In the genomic region with DNA sequence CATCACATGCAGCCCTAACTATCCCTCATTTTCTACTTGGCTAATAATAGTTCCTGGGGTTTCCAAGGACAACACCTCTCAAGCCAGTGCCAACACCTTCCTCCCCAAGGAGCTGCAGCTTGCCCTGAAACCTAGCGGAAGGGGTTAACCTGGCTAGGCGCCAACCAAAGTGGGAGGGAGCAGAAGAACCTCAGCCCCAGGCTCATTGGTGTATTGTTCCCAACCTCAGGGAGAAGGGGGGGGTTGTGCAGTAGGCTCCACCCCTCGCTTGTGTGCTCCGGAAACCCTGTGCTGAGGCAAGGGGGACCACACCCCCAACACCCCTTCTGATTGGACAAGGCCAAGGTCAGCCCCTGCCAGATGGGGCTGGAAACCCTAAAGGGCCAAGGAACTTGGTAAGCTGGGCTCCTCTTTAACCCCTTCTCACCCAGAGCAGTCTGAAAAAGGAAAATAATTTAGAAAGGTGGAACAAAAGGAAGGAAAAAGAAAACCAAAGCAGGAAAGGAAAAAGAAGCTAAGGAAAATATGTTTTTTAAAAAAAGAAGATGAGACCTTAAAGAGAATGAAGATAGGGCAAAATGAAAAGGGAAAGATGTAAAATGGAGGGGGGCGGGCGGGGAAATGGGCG, we compare ENCODE assay signal across 8 cellular contexts. TPM values are rescaled to one million over a fixed set of nuclear protein-coding genes. Genes with fewer than 3 reads are reported as not detected.
DNase-seq lines count a peak whose midpoint lies in the region; ATAC-seq, FAIRE-seq and TF ChIP-seq lines count a peak whose summit lies in the region.

No MANE protein-coding gene starts in this region.

- intact Hi-C loops in HepG2 (cut with micrococcal nuclease; ENCODE audit: unreplicated experiment), result loop anchor here (1.0 kb wide), 1 partner anchor 8 kb away; a partner anchor contains a TSS

- BruUV-seq in HepG2 (replicated peaks; lab: Mats Ljungman, UMichigan), result no TSS peak

- CTCF ChIA-PET in activated CD4-positive, alpha-beta T cell treated with anti-CD3 and anti-CD28 coated beads, Interleukin-2, amount 10 ng/mL, durations not matched to agents 7 days and 5 days (lab: Charles Lee), result interaction anchor here (0.8 to 3.7 kb wide), 11 partner anchors 9 to 175 kb away, joined by 3 to 25 read pairs (median 3); a partner anchor contains a TSS
- CTCF ChIA-PET in HepG2 (lab: Yijun Ruan, JAX; ENCODE audit: low intra/inter-chr PET ratio, low total read pairs), result no interaction called here

- peaks cover 83% of the 10 kb centered on the region for H3K36me3 Mint-ChIP-seq in activated CD4-positive, alpha-beta T cell treated with anti-CD3 and anti-CD28 coated beads, Interleukin-2, amount 10 ng/mL, durations not matched to agents 7 days and 5 days (ENCODE audit: low read depth)

- H3K9me3 ChIP-seq in HepG2 (ENCODE audit: low read length), result no peaks in the 10 kb centered on the region

- no peaks in the 10 kb centered on the region for H3K27me3 Mint-ChIP-seq in activated CD4-positive, alpha-beta T cell treated with anti-CD3 and anti-CD28 coated beads, Interleukin-2, amount 10 ng/mL, durations not matched to agents 7 days and 5 days

- POLR2A ChIA-PET in activated CD4-positive, alpha-beta T cell treated with anti-CD3 and anti-CD28 coated beads, Interleukin-2, amount 10 ng/mL, durations not matched to agents 7 days and 5 days (lab: Charles Lee), result interaction anchor here (0.5 to 1.3 kb wide), 4 partner anchors 8 to 255 kb away, joined by 3 to 7 read pairs (median 4); a partner anchor contains a TSS
- POLR2A ChIA-PET in HepG2 (lab: Yijun Ruan, JAX), result interaction anchor here (0.9 to 3.8 kb wide), 9 partner anchors 8 to 242 kb away, joined by 3 to 24 read pairs (median 7); a partner anchor contains a TSS

- peaks cover 60% of the 10 kb centered on the region for H3K4me1 Mint-ChIP-seq in activated CD4-positive, alpha-beta T cell treated with anti-CD3 and anti-CD28 coated beads, Interleukin-2, amount 10 ng/mL, durations not matched to agents 7 days and 5 days

- peak overlapping the region in 2 of 3 experiments; percentile 94; a peak in 4 of 6 replicates for H3K4me3 ChIP-seq in HepG2 (replicated peaks in 1 of 3; ENCODE audit: insufficient read depth in 1 of 3, low read depth in 2 of 3, low read length in 3 of 3)

- ATAC-seq in GM19025 (IDR thresholded peaks at IDR 0.05; ENCODE audit: low read depth, unreplicated experiment) (peak; percentile 40), HG03378 (IDR thresholded peaks at IDR 0.05; ENCODE audit: unreplicated experiment) (peak; percentile 53), HepG2 (peak; percentile 74)

- H2AFZ ChIP-seq in HepG2 (ENCODE audit: low read length), result no peak overlapping the region

- H3K4me3 Mint-ChIP-seq in activated CD4-positive, alpha-beta T cell treated with anti-CD3 and anti-CD28 coated beads, Interleukin-2, amount 10 ng/mL, durations not matched to agents 7 days and 5 days, result peak overlapping the region; percentile 85

- in situ Hi-C loops in HepG2 (cut with HindIII; ENCODE audit: extremely low pct_ligation_motif_present, low pct_unique_long_range_greater_than_20kb), result no loop called here

- H3K27ac Mint-ChIP-seq in activated CD4-positive, alpha-beta T cell treated with anti-CD3 and anti-CD28 coated beads, Interleukin-2, amount 10 ng/mL, durations not matched to agents 7 days and 5 days, result peak overlapping the region; percentile 95

- peak overlapping the region; percentile 97 for H3K4me2 ChIP-seq in HepG2 (ENCODE audit: low read depth, low read length)

- no peaks in the 10 kb centered on the region for H4K20me1 ChIP-seq in HepG2 (ENCODE audit: insufficient read depth, low read length)

- peak overlapping the region; percentile 88 for H3K27ac ChIP-seq in HepG2 (ENCODE audit: extremely low read length, insufficient read depth, low read length)

- no peaks in the 10 kb centered on the region; a peak in 1 of 5 replicates for H3K27me3 ChIP-seq in HepG2 (ENCODE audit: control insufficient read depth in 1 of 2, insufficient read depth in 2 of 2, low read length in 2 of 2)

- H3K9me3 Mint-ChIP-seq in activated CD4-positive, alpha-beta T cell treated with anti-CD3 and anti-CD28 coated beads, Interleukin-2, amount 10 ng/mL, durations not matched to agents 7 days and 5 days, result no peaks in the 10 kb centered on the region

- TF ChIP-seq EP300 in HepG2 (IDR thresholded peaks at IDR 0.05; ENCODE audit: low read depth in 2 of 2, low read length in 2 of 2), result peak; percentile 28 to 50; a peak in 1 of 4 replicates
- no peak for TF ChIP-seq EP300 in HepG2 (CRISPR knock-in tag; IDR thresholded peaks at IDR 0.05; ENCODE audit: borderline replicate concordance)

- peaks cover 33% of the 10 kb centered on the region for H3K79me2 ChIP-seq in HepG2 (ENCODE audit: insufficient read depth, low read length)

- peak in 1 of 2 experiments; percentile 46; a peak in 1 of 4 replicates for TF ChIP-seq POLR2A in HepG2 (IDR thresholded peaks at IDR 0.05; ENCODE audit: insufficient read depth in 1 of 2, low read depth in 2 of 2, low read length in 2 of 2)

- TF ChIP-seq RAD21 in HepG2 (CRISPR knock-in tag; IDR thresholded peaks at IDR 0.05), result no peak

- peak; percentile 98 for FAIRE-seq in HepG2 (lab: Jason Lieb, UNC)

- peaks cover 24 to 40% of the 10 kb centered on the region in 2 experiments for H3K36me3 ChIP-seq in HepG2 (replicated peaks in 1 of 2; ENCODE audit: control insufficient read depth in 1 of 2, insufficient read depth in 2 of 2, low read length in 2 of 2)

- peaks cover 27% of the 10 kb centered on the region for H3K4me1 ChIP-seq in HepG2 (ENCODE audit: insufficient read depth, low read length)

- H3K9ac ChIP-seq in HepG2 (ENCODE audit: insufficient read depth, low read depth, low read length), result peak overlapping the region; percentile 99; the same call in 1 of the 2 replicates

- peak; percentile 99 for DNase-seq in AG08395 (ENCODE audit: low spot score)
- peak; percentile 98 for DNase-seq in NCI-H526 treated with DMSO at 0.1 percent for 48 hours (lab: John Stamatoyannopoulos, UW)
- peak; percentile 99 for DNase-seq in activated CD4-positive, alpha-beta T cell treated with anti-CD3 and anti-CD28 coated beads, Interleukin-2, amount 10 ng/mL, durations not matched to agents 7 days and 5 days
- DNase-seq in dedifferentiated amniotic fluid mesenchymal stem cell (ENCODE audit: extremely low spot score), result peak; percentile 95
- peak; percentile 97 for DNase-seq in HepG2 (ENCODE audit: low spot score)
- DNase-seq in stimulated activated CD4-positive, alpha-beta T cell treated with anti-CD3 and anti-CD28 coated beads, Interleukin-2, amount 100 ng/mL, for 48 hours, result peak; percentile 89 to 91

- TF ChIP-seq CTCF in HepG2 (CRISPR knock-in tag; IDR thresholded peaks at IDR 0.05), result no peak

- WGBS in HepG2 (ENCODE audit: low lambda C conversion rate), result 48% methylated on average over 7 of the region's 7 CpGs

RNA-seq across cellular contexts. Expression of a gene that starts 2.5 kb away (rescaled TPM):
- 100 to 1,000 TPM; 270 to 299 TPM for total RNA-seq in activated CD4-positive, alpha-beta T cell treated with anti-CD3 and anti-CD28 coated beads, Interleukin-2, amount 10 ng/mL, durations not matched to agents 7 days and 5 days
- 58.1 and 70.0 TPM in 2 replicates for total RNA-seq in HepG2 (2016; rRNA removed; fragmentation: Illumina TruSeq; extraction: Trizol)
- 7.1 and 9.5 TPM in 2 replicates for total RNA-seq in HepG2 (2016; cell fraction: cytosol; rRNA removed; fragmentation: Illumina TruSeq; extraction: Trizol; ENCODE audit: low read depth)
- 50.7 and 71.8 TPM in 2 replicates for total RNA-seq in HepG2 (2016; cell fraction: insoluble cytoplasmic fraction; rRNA removed; fragmentation: Illumina TruSeq; extraction: Trizol)
- total RNA-seq in HepG2 (2016; cell fraction: membrane; rRNA removed; fragmentation: Illumina TruSeq; extraction: Trizol), result 25.5 and 28.8 TPM in 2 replicates
- 47.0 and 57.9 TPM in 2 replicates for total RNA-seq in HepG2 (2016; cell fraction: nucleus; rRNA removed; fragmentation: Illumina TruSeq; extraction: Trizol)
- polyA plus RNA-seq in HepG2 (2011; rRNA removed), result 14.0 and 16.8 TPM in 2 replicates
- polyA plus RNA-seq in HepG2 (2011; cell fraction: cytosol; rRNA removed), result 9.2 and 10.6 TPM in 2 replicates
- polyA plus RNA-seq in HepG2 (2011; cell fraction: nucleus; rRNA removed), result 53.6 and 67.6 TPM in 2 replicates
- 30.7 and 30.9 TPM in 2 replicates for polyA plus RNA-seq in HepG2 (2012)
- polyA plus RNA-seq in HepG2 (2016; cell fraction: cytosol; fragmentation: Illumina TruSeq; extraction: Trizol; ENCODE audit: low read depth), result 4.0 and 4.5 TPM in 2 replicates
- polyA plus RNA-seq in HepG2 (2016; cell fraction: insoluble cytoplasmic fraction; fragmentation: Illumina TruSeq; extraction: Trizol; ENCODE audit: low read depth), result 47.2 and 53.8 TPM in 2 replicates
- 12.6 and 14.0 TPM in 2 replicates for polyA plus RNA-seq in HepG2 (2016; cell fraction: membrane; fragmentation: Illumina TruSeq; extraction: Trizol; ENCODE audit: low read depth)
- 121 and 126 TPM in 2 replicates for polyA plus RNA-seq in HepG2 (2016; cell fraction: nucleus; fragmentation: Illumina TruSeq; extraction: Trizol; ENCODE audit: insufficient read depth, low read depth)
- polyA minus RNA-seq in HepG2 (2011; rRNA and poly(A)+ RNA removed; ENCODE audit: low replicate concordance), result 21.5 and 102 TPM in 2 replicates
- polyA minus RNA-seq in HepG2 (2011; cell fraction: cytosol; rRNA and poly(A)+ RNA removed), result 11.9 and 14.7 TPM in 2 replicates
- 37.2 and 50.7 TPM in 2 replicates for polyA minus RNA-seq in HepG2 (2011; cell fraction: nucleus; rRNA and poly(A)+ RNA removed)

RNA-seq across cellular contexts. Expression of a gene that starts 7.9 kb away (rescaled TPM):
- 10 to 100 TPM; 24.1 to 26.0 TPM for total RNA-seq in activated CD4-positive, alpha-beta T cell treated with anti-CD3 and anti-CD28 coated beads, Interleukin-2, amount 10 ng/mL, durations not matched to agents 7 days and 5 days
- 8.5 and 9.7 TPM in 2 replicates for total RNA-seq in HepG2 (2016; rRNA removed; fragmentation: Illumina TruSeq; extraction: Trizol)
- 2.2 and 4.6 TPM in 2 replicates for total RNA-seq in HepG2 (2016; cell fraction: cytosol; rRNA removed; fragmentation: Illumina TruSeq; extraction: Trizol; ENCODE audit: low read depth)
- total RNA-seq in HepG2 (2016; cell fraction: insoluble cytoplasmic fraction; rRNA removed; fragmentation: Illumina TruSeq; extraction: Trizol), result 6.9 and 10.1 TPM in 2 replicates
- 3.7 and 6.0 TPM in 2 replicates for total RNA-seq in HepG2 (2016; cell fraction: membrane; rRNA removed; fragmentation: Illumina TruSeq; extraction: Trizol)
- total RNA-seq in HepG2 (2016; cell fraction: nucleus; rRNA removed; fragmentation: Illumina TruSeq; extraction: Trizol), result 8.1 and 9.3 TPM in 2 replicates
- 14.3 and 17.5 TPM in 2 replicates for polyA plus RNA-seq in HepG2 (2011; rRNA removed)
- polyA plus RNA-seq in HepG2 (2011; cell fraction: cytosol; rRNA removed), result 6.3 and 8.4 TPM in 2 replicates
- 43.5 and 52.1 TPM in 2 replicates for polyA plus RNA-seq in HepG2 (2011; cell fraction: nucleus; rRNA removed)
- polyA plus RNA-seq in HepG2 (2012), result 13.1 and 14.1 TPM in 2 replicates
- 2.4 and 2.7 TPM in 2 replicates for polyA plus RNA-seq in HepG2 (2016; cell fraction: cytosol; fragmentation: Illumina TruSeq; extraction: Trizol; ENCODE audit: low read depth)
- polyA plus RNA-seq in HepG2 (2016; cell fraction: insoluble cytoplasmic fraction; fragmentation: Illumina TruSeq; extraction: Trizol; ENCODE audit: low read depth), result 7.0 and 9.3 TPM in 2 replicates
- polyA plus RNA-seq in HepG2 (2016; cell fraction: membrane; fragmentation: Illumina TruSeq; extraction: Trizol; ENCODE audit: low read depth), result 3.7 and 4.0 TPM in 2 replicates
- polyA plus RNA-seq in HepG2 (2016; cell fraction: nucleus; fragmentation: Illumina TruSeq; extraction: Trizol; ENCODE audit: insufficient read depth, low read depth), result 25.7 TPM in 2 replicates
- 12.6 and 15.7 TPM in 2 replicates for polyA minus RNA-seq in HepG2 (2011; rRNA and poly(A)+ RNA removed; ENCODE audit: low replicate concordance)
- polyA minus RNA-seq in HepG2 (2011; cell fraction: cytosol; rRNA and poly(A)+ RNA removed), result 4.7 and 8.8 TPM in 2 replicates
- 3.9 and 9.4 TPM in 2 replicates for polyA minus RNA-seq in HepG2 (2011; cell fraction: nucleus; rRNA and poly(A)+ RNA removed)

RNA-seq across cellular contexts. Expression of a gene that starts 13.4 kb away (rescaled TPM):
- 100 to 1,000 TPM; 137 to 144 TPM for total RNA-seq in activated CD4-positive, alpha-beta T cell treated with anti-CD3 and anti-CD28 coated beads, Interleukin-2, amount 10 ng/mL, durations not matched to agents 7 days and 5 days
- total RNA-seq in HepG2 (2016; rRNA removed; fragmentation: Illumina TruSeq; extraction: Trizol), result 4.6 and 10.6 TPM in 2 replicates
- 5.0 and 5.5 TPM in 2 replicates for total RNA-seq in HepG2 (2016; cell fraction: cytosol; rRNA removed; fragmentation: Illumina TruSeq; extraction: Trizol; ENCODE audit: low read depth)
- total RNA-seq in HepG2 (2016; cell fraction: insoluble cytoplasmic fraction; rRNA removed; fragmentation: Illumina TruSeq; extraction: Trizol), result 4.2 and 9.0 TPM in 2 replicates
- 4.8 and 7.0 TPM in 2 replicates for total RNA-seq in HepG2 (2016; cell fraction: membrane; rRNA removed; fragmentation: Illumina TruSeq; extraction: Trizol)
- 9.2 and 9.5 TPM in 2 replicates for total RNA-seq in HepG2 (2016; cell fraction: nucleus; rRNA removed; fragmentation: Illumina TruSeq; extraction: Trizol)
- polyA plus RNA-seq in HepG2 (2011; rRNA removed), result 12.3 and 16.6 TPM in 2 replicates
- polyA plus RNA-seq in HepG2 (2011; cell fraction: cytosol; rRNA removed), result 7.8 and 7.9 TPM in 2 replicates
- 105 and 119 TPM in 2 replicates for polyA plus RNA-seq in HepG2 (2011; cell fraction: nucleus; rRNA removed)
- polyA plus RNA-seq in HepG2 (2012), result 14.9 and 16.7 TPM in 2 replicates
- 1.3 and 2.0 TPM in 2 replicates for polyA plus RNA-seq in HepG2 (2016; cell fraction: cytosol; fragmentation: Illumina TruSeq; extraction: Trizol; ENCODE audit: low read depth)
- polyA plus RNA-seq in HepG2 (2016; cell fraction: insoluble cytoplasmic fraction; fragmentation: Illumina TruSeq; extraction: Trizol; ENCODE audit: low read depth), result 6.5 and 7.1 TPM in 2 replicates
- polyA plus RNA-seq in HepG2 (2016; cell fraction: membrane; fragmentation: Illumina TruSeq; extraction: Trizol; ENCODE audit: low read depth), result 2.2 and 2.5 TPM in 2 replicates
- 33.3 and 38.2 TPM in 2 replicates for polyA plus RNA-seq in HepG2 (2016; cell fraction: nucleus; fragmentation: Illumina TruSeq; extraction: Trizol; ENCODE audit: insufficient read depth, low read depth)
- 14.6 and 43.9 TPM in 2 replicates for polyA minus RNA-seq in HepG2 (2011; rRNA and poly(A)+ RNA removed; ENCODE audit: low replicate concordance)
- polyA minus RNA-seq in HepG2 (2011; cell fraction: cytosol; rRNA and poly(A)+ RNA removed), result 3.8 and 6.3 TPM in 2 replicates
- polyA minus RNA-seq in HepG2 (2011; cell fraction: nucleus; rRNA and poly(A)+ RNA removed), result 11.2 and 14.0 TPM in 2 replicates

RNA-seq across cellular contexts. Expression of a gene that starts 13.9 kb away (rescaled TPM):
- 1 to 10 TPM; 1.0 to 1.3 TPM for total RNA-seq in activated CD4-positive, alpha-beta T cell treated with anti-CD3 and anti-CD28 coated beads, Interleukin-2, amount 10 ng/mL, durations not matched to agents 7 days and 5 days
- total RNA-seq in HepG2 (2016; rRNA removed; fragmentation: Illumina TruSeq; extraction: Trizol), result 1.8 and 2.4 TPM in 2 replicates
- 2.8 and 4.2 TPM in 2 replicates for total RNA-seq in HepG2 (2016; cell fraction: cytosol; rRNA removed; fragmentation: Illumina TruSeq; extraction: Trizol; ENCODE audit: low read depth)
- total RNA-seq in HepG2 (2016; cell fraction: insoluble cytoplasmic fraction; rRNA removed; fragmentation: Illumina TruSeq; extraction: Trizol), result 2.9 and 3.2 TPM in 2 replicates
- total RNA-seq in HepG2 (2016; cell fraction: membrane; rRNA removed; fragmentation: Illumina TruSeq; extraction: Trizol), result 2.5 and 3.7 TPM in 2 replicates
- 1.0 and 2.0 TPM in 2 replicates for total RNA-seq in HepG2 (2016; cell fraction: nucleus; rRNA removed; fragmentation: Illumina TruSeq; extraction: Trizol)
- polyA plus RNA-seq in HepG2 (2011; rRNA removed), result 1.2 and 1.6 TPM in 2 replicates
- polyA plus RNA-seq in HepG2 (2011; cell fraction: cytosol; rRNA removed), result 1.3 and 1.4 TPM in 2 replicates
- polyA plus RNA-seq in HepG2 (2011; cell fraction: nucleus; rRNA removed), result 1.5 and 1.6 TPM in 2 replicates
- 1.0 and 1.8 TPM in 2 replicates for polyA plus RNA-seq in HepG2 (2012)
- 3.0 and 3.4 TPM in 2 replicates for polyA plus RNA-seq in HepG2 (2016; cell fraction: cytosol; fragmentation: Illumina TruSeq; extraction: Trizol; ENCODE audit: low read depth)
- 1.7 and 1.9 TPM in 2 replicates for polyA plus RNA-seq in HepG2 (2016; cell fraction: insoluble cytoplasmic fraction; fragmentation: Illumina TruSeq; extraction: Trizol; ENCODE audit: low read depth)
- 4.9 and 5.0 TPM in 2 replicates for polyA plus RNA-seq in HepG2 (2016; cell fraction: membrane; fragmentation: Illumina TruSeq; extraction: Trizol; ENCODE audit: low read depth)
- 1.8 and 3.1 TPM in 2 replicates for polyA plus RNA-seq in HepG2 (2016; cell fraction: nucleus; fragmentation: Illumina TruSeq; extraction: Trizol; ENCODE audit: insufficient read depth, low read depth)
- 0.92 and 3.5 TPM in 2 replicates for polyA minus RNA-seq in HepG2 (2011; rRNA and poly(A)+ RNA removed; ENCODE audit: low replicate concordance)
- polyA minus RNA-seq in HepG2 (2011; cell fraction: cytosol; rRNA and poly(A)+ RNA removed), result not detected in 2 replicates
- polyA minus RNA-seq in HepG2 (2011; cell fraction: nucleus; rRNA and poly(A)+ RNA removed), result 0.39 TPM in 1 of 2 replicates, not detected in the other

RNA-seq across cellular contexts. Expression of a gene that starts 22.6 kb away (rescaled TPM):
- total RNA-seq in activated CD4-positive, alpha-beta T cell treated with anti-CD3 and anti-CD28 coated beads, Interleukin-2, amount 10 ng/mL, durations not matched to agents 7 days and 5 days, result 10 to 100 TPM; 63.4 to 71.1 TPM
- 8.4 and 21.3 TPM in 2 replicates for total RNA-seq in HepG2 (2016; rRNA removed; fragmentation: Illumina TruSeq; extraction: Trizol)
- total RNA-seq in HepG2 (2016; cell fraction: cytosol; rRNA removed; fragmentation: Illumina TruSeq; extraction: Trizol; ENCODE audit: low read depth), result 7.6 and 8.5 TPM in 2 replicates
- total RNA-seq in HepG2 (2016; cell fraction: insoluble cytoplasmic fraction; rRNA removed; fragmentation: Illumina TruSeq; extraction: Trizol), result 7.2 and 20.6 TPM in 2 replicates
- 12.5 and 15.3 TPM in 2 replicates for total RNA-seq in HepG2 (2016; cell fraction: membrane; rRNA removed; fragmentation: Illumina TruSeq; extraction: Trizol)
- 17.4 and 18.9 TPM in 2 replicates for total RNA-seq in HepG2 (2016; cell fraction: nucleus; rRNA removed; fragmentation: Illumina TruSeq; extraction: Trizol)
- polyA plus RNA-seq in HepG2 (2011; rRNA removed), result 26.1 and 40.4 TPM in 2 replicates
- 30.3 and 46.6 TPM in 2 replicates for polyA plus RNA-seq in HepG2 (2011; cell fraction: cytosol; rRNA removed)
- polyA plus RNA-seq in HepG2 (2011; cell fraction: nucleus; rRNA removed), result 51.0 and 53.9 TPM in 2 replicates
- 10.7 and 25.1 TPM in 2 replicates for polyA plus RNA-seq in HepG2 (2012)
- 9.0 and 11.1 TPM in 2 replicates for polyA plus RNA-seq in HepG2 (2016; cell fraction: cytosol; fragmentation: Illumina TruSeq; extraction: Trizol; ENCODE audit: low read depth)
- polyA plus RNA-seq in HepG2 (2016; cell fraction: insoluble cytoplasmic fraction; fragmentation: Illumina TruSeq; extraction: Trizol; ENCODE audit: low read depth), result 9.2 and 10.9 TPM in 2 replicates
- polyA plus RNA-seq in HepG2 (2016; cell fraction: membrane; fragmentation: Illumina TruSeq; extraction: Trizol; ENCODE audit: low read depth), result 12.7 and 14.3 TPM in 2 replicates
- 47.6 and 51.7 TPM in 2 replicates for polyA plus RNA-seq in HepG2 (2016; cell fraction: nucleus; fragmentation: Illumina TruSeq; extraction: Trizol; ENCODE audit: insufficient read depth, low read depth)
- 21.5 and 23.9 TPM in 2 replicates for polyA minus RNA-seq in HepG2 (2011; rRNA and poly(A)+ RNA removed; ENCODE audit: low replicate concordance)
- polyA minus RNA-seq in HepG2 (2011; cell fraction: cytosol; rRNA and poly(A)+ RNA removed), result 14.7 and 15.0 TPM in 2 replicates
- 4.8 and 5.2 TPM in 2 replicates for polyA minus RNA-seq in HepG2 (2011; cell fraction: nucleus; rRNA and poly(A)+ RNA removed)

Comparison
In these comparisons a context has a peak if more than half of its experiments do, and no peak if none do; other contexts are left out.
1. Peak in every context shown above with its lines: DNase-seq, ATAC-seq, H3K4me3 ChIP-seq and H3K27ac ChIP-seq.
2. RNA of a gene that starts 13.4 kb away (total RNA-seq): 137 to 144 TPM in activated CD4-positive, alpha-beta T cell treated with anti-CD3 and anti-CD28 coated beads, Interleukin-2, amount 10 ng/mL, durations not matched to agents 7 days and 5 days; 4.2 to 10.6 TPM in HepG2; every median in the first group is over 10 times any median in the second.